Comparison of ENCODE assay signal across 20 cellular contexts in genomic region chr4:80187677-80188076, GRCh38. TPM values are rescaled to one million over a fixed set of nuclear protein-coding genes. Genes with fewer than 3 reads are reported as not detected.
"Had no signal": no experiment of that assay in that cellular context is flagged by ENCODE, and none has a peak within 500 bp of the region (broad histone marks: within the 10 kb centered on the region; RNA-seq: fewer than 3 reads in every experiment).

No MANE protein-coding gene starts in this region.

- H3K36me3 ChIP-seq: ascending aorta, lower lobe of right lung, pancreas, right lobe of liver, thyroid gland had no signal

- ATAC-seq: effector memory CD8-positive, alpha-beta T cell; lower lobe of right lung; pancreas; right lobe of liver; stimulated activated memory B cell treated with anti-CD40 and anti-IgM and Interleukin-4, amounts not matched to agents 10 μg/mL and 1 μg/mL and 100 μg/mL, for 72 hours; T-cell had no signal

- H3K4me3 ChIP-seq: ascending aorta, lower lobe of right lung, pancreas, right lobe of liver, thyroid gland had no signal

- H3K27ac Mint-ChIP-seq: activated CD4-positive, alpha-beta T cell treated with anti-CD3 and anti-CD28 coated beads, Interleukin-2, amount 10 ng/mL, durations not matched to agents 7 days and 5 days; stimulated activated memory B cell treated with anti-CD40 and anti-IgM and Interleukin-4, amounts not matched to agents 10 μg/mL and 1 μg/mL and 100 μg/mL, for 72 hours; T-cell had no signal

- H3K9me3 ChIP-seq: ascending aorta, lower lobe of right lung, pancreas, right lobe of liver, thyroid gland had no signal

- DNase-seq: activated CD4-positive, alpha-beta T cell treated with anti-CD3 and anti-CD28 coated beads, Interleukin-2, amount 10 ng/mL, durations not matched to agents 7 days and 5 days; activated CD4-positive, CD25-positive, alpha-beta regulatory T cell; activated CD8-positive, alpha-beta memory T cell treated with anti-CD3 and anti-CD28 coated beads, Interleukin-2, amount 50 U/mL, for 4 hours; activated effector memory CD4-positive, alpha-beta T cell treated with Interleukin-2 at 50 U/mL for 16 hours; activated naive CD4-positive, alpha-beta T cell treated with anti-CD3 and anti-CD28 coated beads, Interleukin-2, amount 50 U/mL, for 16 hours; activated T-cell treated with anti-CD3 and anti-CD28 coated beads, Interleukin-2, amount 50 U/mL, for 48 hours; dermis blood vessel endothelial cell; effector memory CD8-positive, alpha-beta T cell; foreskin fibroblast; islet precursor cell; lower lobe of right lung; pancreas; right lobe of liver; small intestine; stimulated activated CD4-positive, alpha-beta T cell treated with anti-CD3 and anti-CD28 coated beads, Interleukin-4, amount 100 ng/mL, for 24 hours; T-cell; T-helper 9 cell; thyroid gland had no signal

- H3K27ac ChIP-seq: ascending aorta, lower lobe of right lung, pancreas, right lobe of liver, thyroid gland had no signal

- H3K4me3 Mint-ChIP-seq: activated CD4-positive, alpha-beta T cell treated with anti-CD3 and anti-CD28 coated beads, Interleukin-2, amount 10 ng/mL, durations not matched to agents 7 days and 5 days; effector memory CD8-positive, alpha-beta T cell; stimulated activated memory B cell treated with anti-CD40 and anti-IgM and Interleukin-4, amounts not matched to agents 10 μg/mL and 1 μg/mL and 100 μg/mL, for 72 hours; T-cell had no signal

- H3K27me3 Mint-ChIP-seq: effector memory CD8-positive, alpha-beta T cell; stimulated activated memory B cell treated with anti-CD40 and anti-IgM and Interleukin-4, amounts not matched to agents 10 μg/mL and 1 μg/mL and 100 μg/mL, for 72 hours had no signal

RNA-seq across cellular contexts. Expression of gene PRDM8, which starts 9.6 kb away (rescaled TPM):
- total RNA-seq: ascending aorta had no signal
